ENCODE assay signal across 8 cellular contexts in the genomic region with DNA sequence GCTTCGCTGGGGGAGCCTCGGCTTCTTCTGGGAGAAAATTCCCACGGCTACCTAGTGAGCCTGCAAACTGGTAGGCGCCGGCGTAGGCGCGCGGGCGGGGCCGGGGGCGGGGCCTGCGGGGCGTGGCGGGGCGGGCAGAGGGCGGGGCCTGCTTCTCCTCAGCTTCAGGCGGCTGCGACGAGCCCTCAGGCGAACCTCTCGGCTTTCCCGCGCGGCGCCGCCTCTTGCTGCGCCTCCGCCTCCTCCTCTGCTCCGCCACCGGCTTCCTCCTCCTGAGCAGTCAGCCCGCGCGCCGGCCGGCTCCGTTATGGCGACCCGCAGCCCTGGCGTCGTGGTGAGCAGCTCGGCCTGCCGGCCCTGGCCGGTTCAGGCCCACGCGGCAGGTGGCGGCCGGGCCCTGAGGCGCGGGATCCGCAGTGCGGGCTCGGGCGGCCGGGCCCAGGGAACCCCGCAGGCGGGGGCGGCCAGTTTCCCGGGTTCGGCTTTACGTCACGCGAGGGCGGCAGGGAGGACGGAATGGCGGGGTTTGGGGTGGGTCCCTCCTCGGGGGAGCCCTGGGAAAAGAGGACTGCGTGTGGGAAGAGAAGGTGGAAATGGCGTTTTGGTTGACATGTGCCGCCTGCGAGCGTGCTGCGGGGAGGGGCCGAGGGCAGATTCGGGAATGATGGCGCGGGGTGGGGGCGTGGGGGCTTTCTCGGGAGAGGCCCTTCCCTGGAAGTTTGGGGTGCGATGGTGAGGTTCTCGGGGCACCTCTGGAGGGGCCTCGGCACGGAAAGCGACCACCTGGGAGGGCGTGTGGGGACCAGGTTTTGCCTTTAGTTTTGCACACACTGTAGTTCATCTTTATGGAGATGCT. TPM values are rescaled to one million over a fixed set of nuclear protein-coding genes. Genes with fewer than 3 reads are reported as not detected.
DNase-seq lines count a peak whose midpoint lies in the region; ATAC-seq and TF ChIP-seq lines count a peak whose summit lies in the region.

A gene with protein sequence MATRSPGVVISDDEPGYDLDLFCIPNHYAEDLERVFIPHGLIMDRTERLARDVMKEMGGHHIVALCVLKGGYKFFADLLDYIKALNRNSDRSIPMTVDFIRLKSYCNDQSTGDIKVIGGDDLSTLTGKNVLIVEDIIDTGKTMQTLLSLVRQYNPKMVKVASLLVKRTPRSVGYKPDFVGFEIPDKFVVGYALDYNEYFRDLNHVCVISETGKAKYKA (plus strand): TSS at position 161 of the 856 bp plus-strand sequence. CDS start 147 bp downstream, at position 308.

- TF ChIP-seq CTCF in AG09309 (IDR thresholded peaks at IDR 0.05; ENCODE audit: control insufficient read depth, insufficient read depth, low read depth, low read length, missing control alignments) (no peak), liver (IDR thresholded peaks at IDR 0.05; ENCODE audit: low read depth, low read length, missing input control) (no peak)

- in situ Hi-C loops in GM18951 (cut with MboI; ENCODE audit: low sequenced_read_pairs, unreplicated experiment) = no loop called here

- H3K4me3 ChIP-seq in AG09309 (ENCODE audit: control insufficient read depth, low read depth, low read length) = peak within 1 kb of the TSS; percentile 70
- H3K4me3 ChIP-seq in liver (ENCODE audit: low read depth in 1 of 3, low read length in 3 of 3) = peak within 1 kb of the TSS; percentile 53 to 88 (median 69)

- peak within 1 kb of the TSS; percentile 74 to 85 for H3K27ac ChIP-seq in liver (ENCODE audit: low read depth in 1 of 2, low read length in 2 of 2)

- DNase-seq in AG09309 (ENCODE audit: low read depth) = no peak
- peak; percentile 55 for DNase-seq in NCI-H446 treated with DMSO at 0.1 percent for 48 hours (lab: John Stamatoyannopoulos, UW)
- peak; percentile 43 to 54 for DNase-seq in activated CD4-positive, alpha-beta T cell treated with anti-CD3 and anti-CD28 coated beads, Interleukin-2, amount 50 U/mL, for 24 hours (ENCODE audit: low read depth in 1 of 2, low spot score in 1 of 2)
- peak; percentile 38 for DNase-seq in dedifferentiated amniotic fluid mesenchymal stem cell (ENCODE audit: extremely low spot score)
- DNase-seq in stimulated activated CD4-positive, alpha-beta T cell treated with anti-CD3 and anti-CD28 coated beads, Interleukin-2, amount 100 ng/mL, for 48 hours = peak; percentile 52 to 66

- peak; percentile 84 for ATAC-seq in HG03159 (IDR thresholded peaks at IDR 0.05; ENCODE audit: unreplicated experiment)

- peaks cover 0 to 25% (median 9%) of the 10 kb centered on the region in 4 donors for H3K4me1 ChIP-seq in liver (ENCODE audit: control insufficient read depth in 4 of 4, insufficient read depth in 4 of 4, low read length in 3 of 4)

- H3K9me3 ChIP-seq in liver (ENCODE audit: control insufficient read depth in 4 of 4, low read length in 3 of 4) = no peaks in the 10 kb centered on the region

- H3K27me3 ChIP-seq in liver (ENCODE audit: control insufficient read depth in 4 of 4, insufficient read depth in 4 of 4, low read length in 3 of 4) = no peaks in the 10 kb centered on the region

- TF ChIP-seq POLR2A in GM18951 (IDR thresholded peaks at IDR 0.05; ENCODE audit: extremely low read depth, insufficient read depth, insufficient read length) = peak; percentile 70

- peak within 1 kb of the TSS; percentile 14 to 27 for H3K9ac ChIP-seq in liver (ENCODE audit: low read depth in 1 of 2, low read length in 2 of 2)

- H3K36me3 ChIP-seq in liver (ENCODE audit: control insufficient read depth in 4 of 4, insufficient read depth in 3 of 4, low read depth in 1 of 4, low read length in 3 of 4) = no peaks in the 10 kb centered on the region

- WGBS in liver = 1% methylated on average over 85 of the region's 85 CpGs

- no peak for TF ChIP-seq RAD21 in liver (IDR thresholded peaks at IDR 0.05)

TF ChIP-seq in liver, 16 proteins besides CTCF, POLR2A, EP300 and RAD21:
- TF ChIP-seq RXRA (IDR thresholded peaks at IDR 0.05) (no peak), YY1 (IDR thresholded peaks at IDR 0.05) (no peak), JUND (IDR thresholded peaks at IDR 0.05) (no peak), EGR1 (IDR thresholded peaks at IDR 0.05; ENCODE audit: low read depth in 2 of 2) (no peak), GABPA (IDR thresholded peaks at IDR 0.05 in 1 of 2, conservative IDR thresholded peaks at IDR 0.05 in 1 of 2) (no peak), TAF1 (conservative IDR thresholded peaks at IDR 0.05) (no peak), NR2F2 (IDR thresholded peaks at IDR 0.05) (no peak), HNF4G (IDR thresholded peaks at IDR 0.05) (no peak), HNF4A (conservative IDR thresholded peaks at IDR 0.05) (no peak)
- TF ChIP-seq, protein P1, sequence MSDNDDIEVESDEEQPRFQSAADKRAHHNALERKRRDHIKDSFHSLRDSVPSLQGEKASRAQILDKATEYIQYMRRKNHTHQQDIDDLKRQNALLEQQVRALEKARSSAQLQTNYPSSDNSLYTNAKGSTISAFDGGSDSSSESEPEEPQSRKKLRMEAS (IDR thresholded peaks at IDR 0.05) = no peak
- TF ChIP-seq, protein P2, sequence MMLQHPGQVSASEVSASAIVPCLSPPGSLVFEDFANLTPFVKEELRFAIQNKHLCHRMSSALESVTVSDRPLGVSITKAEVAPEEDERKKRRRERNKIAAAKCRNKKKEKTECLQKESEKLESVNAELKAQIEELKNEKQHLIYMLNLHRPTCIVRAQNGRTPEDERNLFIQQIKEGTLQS (IDR thresholded peaks at IDR 0.05) = no peak
- TF ChIP-seq, protein P3, sequence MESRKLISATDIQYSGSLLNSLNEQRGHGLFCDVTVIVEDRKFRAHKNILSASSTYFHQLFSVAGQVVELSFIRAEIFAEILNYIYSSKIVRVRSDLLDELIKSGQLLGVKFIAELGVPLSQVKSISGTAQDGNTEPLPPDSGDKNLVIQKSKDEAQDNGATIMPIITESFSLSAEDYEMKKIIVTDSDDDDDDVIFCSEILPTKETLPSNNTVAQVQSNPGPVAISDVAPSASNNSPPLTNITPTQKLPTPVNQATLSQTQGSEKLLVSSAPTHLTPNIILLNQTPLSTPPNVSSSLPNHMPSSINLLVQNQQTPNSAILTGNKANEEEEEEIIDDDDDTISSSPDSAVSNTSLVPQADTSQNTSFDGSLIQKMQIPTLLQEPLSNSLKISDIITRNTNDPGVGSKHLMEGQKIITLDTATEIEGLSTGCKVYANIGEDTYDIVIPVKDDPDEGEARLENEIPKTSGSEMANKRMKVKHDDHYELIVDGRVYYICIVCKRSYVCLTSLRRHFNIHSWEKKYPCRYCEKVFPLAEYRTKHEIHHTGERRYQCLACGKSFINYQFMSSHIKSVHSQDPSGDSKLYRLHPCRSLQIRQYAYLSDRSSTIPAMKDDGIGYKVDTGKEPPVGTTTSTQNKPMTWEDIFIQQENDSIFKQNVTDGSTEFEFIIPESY (IDR thresholded peaks at IDR 0.05) = no peak
- TF ChIP-seq, protein P4, sequence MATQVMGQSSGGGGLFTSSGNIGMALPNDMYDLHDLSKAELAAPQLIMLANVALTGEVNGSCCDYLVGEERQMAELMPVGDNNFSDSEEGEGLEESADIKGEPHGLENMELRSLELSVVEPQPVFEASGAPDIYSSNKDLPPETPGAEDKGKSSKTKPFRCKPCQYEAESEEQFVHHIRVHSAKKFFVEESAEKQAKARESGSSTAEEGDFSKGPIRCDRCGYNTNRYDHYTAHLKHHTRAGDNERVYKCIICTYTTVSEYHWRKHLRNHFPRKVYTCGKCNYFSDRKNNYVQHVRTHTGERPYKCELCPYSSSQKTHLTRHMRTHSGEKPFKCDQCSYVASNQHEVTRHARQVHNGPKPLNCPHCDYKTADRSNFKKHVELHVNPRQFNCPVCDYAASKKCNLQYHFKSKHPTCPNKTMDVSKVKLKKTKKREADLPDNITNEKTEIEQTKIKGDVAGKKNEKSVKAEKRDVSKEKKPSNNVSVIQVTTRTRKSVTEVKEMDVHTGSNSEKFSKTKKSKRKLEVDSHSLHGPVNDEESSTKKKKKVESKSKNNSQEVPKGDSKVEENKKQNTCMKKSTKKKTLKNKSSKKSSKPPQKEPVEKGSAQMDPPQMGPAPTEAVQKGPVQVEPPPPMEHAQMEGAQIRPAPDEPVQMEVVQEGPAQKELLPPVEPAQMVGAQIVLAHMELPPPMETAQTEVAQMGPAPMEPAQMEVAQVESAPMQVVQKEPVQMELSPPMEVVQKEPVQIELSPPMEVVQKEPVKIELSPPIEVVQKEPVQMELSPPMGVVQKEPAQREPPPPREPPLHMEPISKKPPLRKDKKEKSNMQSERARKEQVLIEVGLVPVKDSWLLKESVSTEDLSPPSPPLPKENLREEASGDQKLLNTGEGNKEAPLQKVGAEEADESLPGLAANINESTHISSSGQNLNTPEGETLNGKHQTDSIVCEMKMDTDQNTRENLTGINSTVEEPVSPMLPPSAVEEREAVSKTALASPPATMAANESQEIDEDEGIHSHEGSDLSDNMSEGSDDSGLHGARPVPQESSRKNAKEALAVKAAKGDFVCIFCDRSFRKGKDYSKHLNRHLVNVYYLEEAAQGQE (IDR thresholded peaks at IDR 0.05) = no peak

RNA-seq across cellular contexts. Expression of the gene that starts here (rescaled TPM):
- total RNA-seq in liver = 10 to 100 TPM in 1 of 2 donors, 1 to 10 TPM in 1; 5.7 to 18.4 TPM
- 10 to 100 TPM; 11.4 to 12.7 TPM for polyA plus RNA-seq in liver
